8 cellular contexts compared by ENCODE assay signal in the genomic region with DNA sequence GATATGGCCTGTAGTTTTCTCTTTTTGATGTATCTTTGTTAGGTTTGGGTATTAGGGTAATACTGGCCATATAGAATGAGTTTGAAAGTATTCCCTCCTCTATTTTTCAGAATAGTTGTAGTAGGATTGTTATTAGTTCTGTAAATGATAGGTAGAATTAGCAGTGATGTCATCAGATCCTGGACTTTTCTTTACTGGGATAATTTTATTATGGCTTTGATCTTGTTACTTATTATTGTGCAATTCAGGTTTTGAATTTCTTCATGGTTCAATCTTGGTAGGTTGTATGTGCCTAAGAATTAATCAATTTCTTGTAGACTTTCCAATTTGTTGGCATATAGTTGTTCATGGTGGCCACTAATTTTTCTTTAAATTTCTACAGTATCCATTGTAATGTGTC.
"Had no signal": no experiment of that assay in that cellular context is flagged by ENCODE, and none has a peak within 500 bp of the region (broad histone marks: within the 10 kb centered on the region; RNA-seq: fewer than 3 reads in every experiment).

No MANE protein-coding gene starts in this region.

- H3K4me3 ChIP-seq: GM12878 had no signal

- DNase-seq: GDM1, GF-D8 had no signal

- ATAC-seq: GM12878 had no signal

- FAIRE-seq: G401.6, GM12878, GM12891, GM12892, GM18507, GM19239 had no signal
